33 cellular contexts compared by ENCODE assay signal in genomic region chr6:73719041-73719440, GRCh38.
"Had no signal": no experiment of that assay in that cellular context is flagged by ENCODE, and none has a peak within 500 bp of the region (broad histone marks: within the 10 kb centered on the region; RNA-seq: fewer than 3 reads in every experiment).

No MANE protein-coding gene starts in this region.

- ATAC-seq: activated CD4-positive, CD25-positive, alpha-beta regulatory T cell treated with anti-CD3 and anti-CD28 coated beads, Interleukin-2, amount 50 U/mL, for 24 hours; activated CD8-positive, alpha-beta memory T cell treated with anti-CD3 and anti-CD28 coated beads, Interleukin-2, amount 10 ng/mL, durations not matched to agents 7 days and 5 days; activated CD8-positive, alpha-beta T cell treated with anti-CD3 and anti-CD28 coated beads, Interleukin-2, amount 10 ng/mL, durations not matched to agents 7 days and 5 days; activated naive CD8-positive, alpha-beta T cell treated with anti-CD3 and anti-CD28 coated beads, Interleukin-2, amount 50 U/mL, for 24 hours had no signal

- H3K36me3 ChIP-seq: ascending aorta had no signal

- H3K9me3 Mint-ChIP-seq: activated CD4-positive, alpha-beta memory T cell treated with anti-CD3 and anti-CD28 coated beads, Interleukin-2, amount 10 ng/mL, durations not matched to agents 7 days and 5 days; activated CD4-positive, alpha-beta T cell treated with anti-CD3 and anti-CD28 coated beads, Interleukin-2, amount 10 ng/mL, durations not matched to agents 24 days and 14 days; activated naive CD4-positive, alpha-beta T cell treated with anti-CD3 and anti-CD28 coated beads, Interleukin-2, amount 10 ng/mL, durations not matched to agents 7 days and 5 days; activated naive CD4-positive, alpha-beta T cell treated with anti-CD3 and anti-CD28 coated beads, Interleukin-2, amount 50 U/mL, for 24 hours; activated naive CD8-positive, alpha-beta T cell treated with anti-CD3 and anti-CD28 coated beads, Interleukin-2, amount 10 ng/mL, durations not matched to agents 7 days and 5 days; activated naive CD8-positive, alpha-beta T cell treated with anti-CD3 and anti-CD28 coated beads, Interleukin-2, amount 50 U/mL, for 24 hours; activated T-cell treated with anti-CD3 and anti-CD28 coated beads, Interleukin-2, amount 50 U/mL, for 24 hours; activated T-helper 2 cell treated with anti-CD3 and anti-CD28 coated beads, Interferon-gamma antibody, Interleukin-2, Interleukin-4, amounts not matched to agents 10 μg/mL and 5 μg/mL and 100 μg/mL, durations not matched to agents 14 hours and 24 hours and 36 hours; T-helper 1 cell treated with Interleukin-12 subunit alpha and Interleukin-12 subunit beta and Interleukin-4 antibody, amounts not matched to agents 30 μg/mL and 1 μg/mL, for 36 hours; T-helper 2 cell treated with Interferon-gamma antibody and Interleukin-4, amounts not matched to agents 5 μg/mL and 100 μg/mL, for 36 hours had no signal

- H3K4me1 Mint-ChIP-seq: brain had no signal

- H3K27ac Mint-ChIP-seq: activated CD4-positive, alpha-beta memory T cell treated with anti-CD3 and anti-CD28 coated beads, Interleukin-2, amount 10 ng/mL, durations not matched to agents 7 days and 5 days; activated CD8-positive, alpha-beta memory T cell treated with anti-CD3 and anti-CD28 coated beads, Interleukin-2, amount 10 ng/mL, durations not matched to agents 7 days and 5 days; activated CD8-positive, alpha-beta T cell treated with anti-CD3 and anti-CD28 coated beads, Interleukin-2, amount 10 ng/mL, durations not matched to agents 7 days and 5 days; activated naive CD4-positive, alpha-beta T cell treated with anti-CD3 and anti-CD28 coated beads, Interleukin-2, amount 10 ng/mL, durations not matched to agents 7 days and 5 days; activated naive CD4-positive, alpha-beta T cell treated with anti-CD3 and anti-CD28 coated beads, Interleukin-2, amount 50 U/mL, for 24 hours; activated naive CD8-positive, alpha-beta T cell; activated naive CD8-positive, alpha-beta T cell treated with anti-CD3 and anti-CD28 coated beads, Interleukin-2, amount 10 ng/mL, durations not matched to agents 7 days and 5 days; activated naive CD8-positive, alpha-beta T cell treated with anti-CD3 and anti-CD28 coated beads, Interleukin-2, amount 50 U/mL, for 24 hours; activated T-cell treated with anti-CD3 and anti-CD28 coated beads, Interleukin-2, amount 50 U/mL, for 24 hours; activated T-helper 2 cell treated with anti-CD3 and anti-CD28 coated beads, Interferon-gamma antibody, Interleukin-2, Interleukin-4, amounts not matched to agents 10 μg/mL and 5 μg/mL and 100 μg/mL, durations not matched to agents 14 hours and 24 hours and 36 hours; brain; T-helper 1 cell treated with Interleukin-12 subunit alpha and Interleukin-12 subunit beta and Interleukin-4 antibody, amounts not matched to agents 30 μg/mL and 1 μg/mL, for 36 hours; T-helper 2 cell treated with Interferon-gamma antibody and Interleukin-4, amounts not matched to agents 5 μg/mL and 100 μg/mL, for 36 hours had no signal

- H3K4me1 ChIP-seq: ascending aorta had no signal

- H3K27me3 ChIP-seq: ascending aorta had no signal

- H3K27me3 Mint-ChIP-seq: activated CD4-positive, alpha-beta memory T cell treated with anti-CD3 and anti-CD28 coated beads, Interleukin-2, amount 10 ng/mL, durations not matched to agents 7 days and 5 days; activated CD4-positive, alpha-beta T cell treated with anti-CD3 and anti-CD28 coated beads, Interleukin-2, amount 10 ng/mL, durations not matched to agents 24 days and 14 days; activated naive CD4-positive, alpha-beta T cell treated with anti-CD3 and anti-CD28 coated beads, Interleukin-2, amount 10 ng/mL, durations not matched to agents 7 days and 5 days; activated naive CD4-positive, alpha-beta T cell treated with anti-CD3 and anti-CD28 coated beads, Interleukin-2, amount 50 U/mL, for 24 hours; activated T-cell treated with anti-CD3 and anti-CD28 coated beads, Interleukin-2, amount 50 U/mL, for 24 hours; brain had no signal

- DNase-seq: activated CD4-positive, alpha-beta memory T cell treated with anti-CD3 and anti-CD28 coated beads, Interleukin-2, amount 10 ng/mL, durations not matched to agents 7 days and 5 days; activated CD4-positive, alpha-beta T cell treated with anti-CD3 and anti-CD28 coated beads for 1 hour; activated CD4-positive, alpha-beta T cell treated with anti-CD3 and anti-CD28 coated beads for 4 hours; activated CD4-positive, alpha-beta T cell treated with anti-CD3 and anti-CD28 coated beads, Interleukin-2, amount 10 ng/mL, durations not matched to agents 24 days and 14 days; activated CD4-positive, alpha-beta T cell treated with anti-CD3 and anti-CD28 coated beads, Interleukin-2, amount 50 U/mL, for 1 hour; activated CD4-positive, alpha-beta T cell treated with anti-CD3 and anti-CD28 coated beads, Interleukin-2, amount 50 U/mL, for 48 hours; activated CD4-positive, CD25-positive, alpha-beta regulatory T cell; activated CD8-positive, alpha-beta memory T cell treated with anti-CD3 and anti-CD28 coated beads for 24 hours; activated CD8-positive, alpha-beta memory T cell treated with anti-CD3 and anti-CD28 coated beads, Interleukin-2, amount 10 ng/mL, durations not matched to agents 7 days and 5 days; activated CD8-positive, alpha-beta memory T cell treated with anti-CD3 and anti-CD28 coated beads, Interleukin-2, amount 50 U/mL, for 48 hours; activated CD8-positive, alpha-beta T cell treated with anti-CD3 and anti-CD28 coated beads, Interleukin-2, amount 10 ng/mL, durations not matched to agents 7 days and 5 days; activated effector memory CD4-positive, alpha-beta T cell treated with Interleukin-2 at 50 U/mL for 16 hours; activated gamma-delta T cell; activated naive CD4-positive, alpha-beta T cell treated with anti-CD3 and anti-CD28 coated beads, Interleukin-2, amount 10 ng/mL, durations not matched to agents 7 days and 5 days; activated naive CD4-positive, alpha-beta T cell treated with Interleukin-2 at 50 U/mL for 16 hours; activated naive CD8-positive, alpha-beta T cell treated with anti-CD3 and anti-CD28 coated beads, Interleukin-2, amount 10 ng/mL, durations not matched to agents 7 days and 5 days; activated naive CD8-positive, alpha-beta T cell treated with anti-CD3 and anti-CD28 coated beads, Interleukin-2, amount 50 U/mL, for 24 hours; activated T-cell treated with anti-CD3 and anti-CD28 coated beads, Interleukin-2, amount 50 U/mL, for 24 hours; activated T-cell treated with anti-CD3 and anti-CD28 coated beads, Interleukin-2, amount 50 U/mL, for 48 hours; amygdala; anterior cingulate cortex; central memory CD4-positive, alpha-beta T cell; T-helper 1 cell; T-helper 9 cell had no signal

- H3K4me3 Mint-ChIP-seq: activated CD4-positive, alpha-beta memory T cell treated with anti-CD3 and anti-CD28 coated beads, Interleukin-2, amount 10 ng/mL, durations not matched to agents 7 days and 5 days; activated CD4-positive, alpha-beta T cell treated with anti-CD3 and anti-CD28 coated beads, Interleukin-2, amount 10 ng/mL, durations not matched to agents 24 days and 14 days; activated CD8-positive, alpha-beta memory T cell treated with anti-CD3 and anti-CD28 coated beads, Interleukin-2, amount 10 ng/mL, durations not matched to agents 7 days and 5 days; activated CD8-positive, alpha-beta T cell treated with anti-CD3 and anti-CD28 coated beads, Interleukin-2, amount 10 ng/mL, durations not matched to agents 7 days and 5 days; activated naive CD4-positive, alpha-beta T cell treated with anti-CD3 and anti-CD28 coated beads, Interleukin-2, amount 10 ng/mL, durations not matched to agents 7 days and 5 days; activated naive CD4-positive, alpha-beta T cell treated with anti-CD3 and anti-CD28 coated beads, Interleukin-2, amount 50 U/mL, for 24 hours; activated naive CD8-positive, alpha-beta T cell; activated naive CD8-positive, alpha-beta T cell treated with anti-CD3 and anti-CD28 coated beads, Interleukin-2, amount 10 ng/mL, durations not matched to agents 7 days and 5 days; activated naive CD8-positive, alpha-beta T cell treated with anti-CD3 and anti-CD28 coated beads, Interleukin-2, amount 50 U/mL, for 24 hours; activated T-cell treated with anti-CD3 and anti-CD28 coated beads, Interleukin-2, amount 50 U/mL, for 24 hours; brain; T-helper 1 cell treated with Interleukin-12 subunit alpha and Interleukin-12 subunit beta and Interleukin-4 antibody, amounts not matched to agents 30 μg/mL and 1 μg/mL, for 36 hours; T-helper 2 cell treated with Interferon-gamma antibody and Interleukin-4, amounts not matched to agents 5 μg/mL and 100 μg/mL, for 36 hours had no signal

- H3K9me3 ChIP-seq: ascending aorta had no signal

- H3K36me3 Mint-ChIP-seq: activated naive CD8-positive, alpha-beta T cell treated with anti-CD3 and anti-CD28 coated beads, Interleukin-2, amount 10 ng/mL, durations not matched to agents 7 days and 5 days; brain had no signal

- H3K27ac ChIP-seq: ascending aorta, VCaP had no signal

- H3K4me3 ChIP-seq: ascending aorta had no signal
